1 cellular context compared by ENCODE assay signal in genomic region chr3:62057339-62058047, GRCh38.
TF ChIP-seq lines count a peak whose summit lies in the region.

No MANE protein-coding gene starts in this region.

TF ChIP-seq in HepG2, 621 proteins besides CTCF, POLR2A, EP300 and RAD21 (continued from another document and continues in another):
- TF ChIP-seq E2F5 (CRISPR knock-in tag; conservative IDR thresholded peaks at IDR 0.05) (no peak), MBNL3 (CRISPR knock-in tag; conservative IDR thresholded peaks at IDR 0.05) (no peak), ZNF383 (CRISPR knock-in tag; IDR thresholded peaks at IDR 0.05; ENCODE audit: borderline replicate concordance) (no peak), ZSCAN29 (CRISPR knock-in tag; conservative IDR thresholded peaks at IDR 0.05) (0 out of 2 replicates have a peak, but pooled peaks have one; percentile 59), DNMT3B (CRISPR knock-in tag; conservative IDR thresholded peaks at IDR 0.05) (no peak), RBM22 (optimal IDR thresholded peaks at IDR 0.05; ENCODE audit: low read length) (no peak), U2AF2 (IDR thresholded peaks at IDR 0.05; ENCODE audit: low read depth, low read length) (no peak), ZNF513 (CRISPR knock-in tag; conservative IDR thresholded peaks at IDR 0.05) (no peak), ZNF879 (CRISPR knock-in tag; IDR thresholded peaks at IDR 0.05) (no peak), ZNF205 (CRISPR knock-in tag; IDR thresholded peaks at IDR 0.05) (no peak), ZBTB43 (CRISPR knock-in tag; conservative IDR thresholded peaks at IDR 0.05) (no peak), ZKSCAN1 (IDR thresholded peaks at IDR 0.05; ENCODE audit: low read length) (no peak), CEBPG (CRISPR knock-in tag; IDR thresholded peaks at IDR 0.05) (no peak), CERS6 (CRISPR knock-in tag; IDR thresholded peaks at IDR 0.05) (no peak), SOX6 (IDR thresholded peaks at IDR 0.05) (no peak), SOX6 (CRISPR knock-in tag; IDR thresholded peaks at IDR 0.05) (peak; percentile 22; the same call in 1 of the 2 replicates), HES4 (CRISPR knock-in tag; IDR thresholded peaks at IDR 0.05; ENCODE audit: borderline replicate concordance) (no peak), SP4 (CRISPR knock-in tag; IDR thresholded peaks at IDR 0.05) (no peak), ZNF768 (CRISPR knock-in tag; IDR thresholded peaks at IDR 0.05) (no peak), HHEX (CRISPR knock-in tag; IDR thresholded peaks at IDR 0.05) (no peak), ZNF430 (CRISPR knock-in tag; IDR thresholded peaks at IDR 0.05) (no peak), FUBP1 (CRISPR knock-in tag; IDR thresholded peaks at IDR 0.05; ENCODE audit: borderline replicate concordance) (no peak), GMEB1 (CRISPR knock-in tag; IDR thresholded peaks at IDR 0.05; ENCODE audit: borderline replicate concordance) (no peak), ELF1 (CRISPR knock-in tag; IDR thresholded peaks at IDR 0.05) (no peak), NFE2 (CRISPR knock-in tag; IDR thresholded peaks at IDR 0.05) (no peak), HCFC1 (IDR thresholded peaks at IDR 0.05; ENCODE audit: low read depth, low read length) (no peak), ZBTB20 (CRISPR knock-in tag; IDR thresholded peaks at IDR 0.05; ENCODE audit: borderline replicate concordance, low read depth) (no peak), ZNF557 (CRISPR knock-in tag; IDR thresholded peaks at IDR 0.05) (no peak), ZNF777 (CRISPR knock-in tag; IDR thresholded peaks at IDR 0.05) (no peak), HNRNPH1 (optimal IDR thresholded peaks at IDR 0.05; ENCODE audit: low read depth, low read length) (no peak), SAP130 (CRISPR knock-in tag; IDR thresholded peaks at IDR 0.05; ENCODE audit: low read depth) (peak; percentile 37), ZSCAN21 (CRISPR knock-in tag; IDR thresholded peaks at IDR 0.05; ENCODE audit: borderline replicate concordance) (no peak), ZNF788 (CRISPR knock-in tag; IDR thresholded peaks at IDR 0.05; ENCODE audit: borderline replicate concordance) (no peak), ATF5 (CRISPR knock-in tag; IDR thresholded peaks at IDR 0.05; ENCODE audit: low read depth) (no peak), ZNF333 (CRISPR knock-in tag; IDR thresholded peaks at IDR 0.05; ENCODE audit: borderline replicate concordance) (no peak), BORCS8-MEF2B (CRISPR knock-in tag; IDR thresholded peaks at IDR 0.05) (no peak), PCBP1 (IDR thresholded peaks at IDR 0.05; ENCODE audit: borderline replicate concordance, low read depth, low read length) (no peak), ZNF747 (CRISPR knock-in tag; IDR thresholded peaks at IDR 0.05; ENCODE audit: borderline replicate concordance) (no peak), ZNF629 (CRISPR knock-in tag; conservative IDR thresholded peaks at IDR 0.05) (no peak), ZNF142 (CRISPR knock-in tag; IDR thresholded peaks at IDR 0.05) (no peak), TRIM24 (CRISPR knock-in tag; IDR thresholded peaks at IDR 0.05) (no peak), KDM6A (CRISPR knock-in tag; IDR thresholded peaks at IDR 0.05; ENCODE audit: low read depth) (no peak), ZFY (CRISPR knock-in tag; IDR thresholded peaks at IDR 0.05) (no peak), TEAD2 (CRISPR knock-in tag; IDR thresholded peaks at IDR 0.05) (no peak), ZNF296 (CRISPR knock-in tag; conservative IDR thresholded peaks at IDR 0.05) (no peak)
- TF ChIP-seq, protein P1, sequence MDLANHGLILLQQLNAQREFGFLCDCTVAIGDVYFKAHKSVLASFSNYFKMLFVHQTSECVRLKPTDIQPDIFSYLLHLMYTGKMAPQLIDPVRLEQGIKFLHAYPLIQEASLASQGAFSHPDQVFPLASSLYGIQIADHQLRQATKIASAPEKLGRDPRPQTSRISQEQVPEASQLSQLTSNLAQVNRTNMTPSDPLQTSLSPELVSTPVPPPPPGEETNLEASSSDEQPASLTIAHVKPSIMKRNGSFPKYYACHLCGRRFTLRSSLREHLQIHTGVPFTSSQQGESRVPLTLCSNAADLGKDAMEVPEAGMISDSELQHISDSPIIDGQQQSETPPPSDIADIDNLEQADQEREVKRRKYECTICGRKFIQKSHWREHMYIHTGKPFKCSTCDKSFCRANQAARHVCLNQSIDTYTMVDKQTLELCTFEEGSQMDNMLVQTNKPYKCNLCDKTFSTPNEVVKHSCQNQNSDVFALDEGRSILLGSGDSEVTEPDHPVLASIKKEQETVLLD (CRISPR knock-in tag; IDR thresholded peaks at IDR 0.05; ENCODE audit: low read depth), result no peak
- TF ChIP-seq, protein P2, sequence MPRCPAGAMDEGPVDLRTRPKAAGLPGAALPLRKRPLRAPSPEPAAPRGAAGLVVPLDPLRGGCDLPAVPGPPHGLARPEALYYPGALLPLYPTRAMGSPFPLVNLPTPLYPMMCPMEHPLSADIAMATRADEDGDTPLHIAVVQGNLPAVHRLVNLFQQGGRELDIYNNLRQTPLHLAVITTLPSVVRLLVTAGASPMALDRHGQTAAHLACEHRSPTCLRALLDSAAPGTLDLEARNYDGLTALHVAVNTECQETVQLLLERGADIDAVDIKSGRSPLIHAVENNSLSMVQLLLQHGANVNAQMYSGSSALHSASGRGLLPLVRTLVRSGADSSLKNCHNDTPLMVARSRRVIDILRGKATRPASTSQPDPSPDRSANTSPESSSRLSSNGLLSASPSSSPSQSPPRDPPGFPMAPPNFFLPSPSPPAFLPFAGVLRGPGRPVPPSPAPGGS (CRISPR knock-in tag; IDR thresholded peaks at IDR 0.05), result no peak
- TF ChIP-seq, protein P3, sequence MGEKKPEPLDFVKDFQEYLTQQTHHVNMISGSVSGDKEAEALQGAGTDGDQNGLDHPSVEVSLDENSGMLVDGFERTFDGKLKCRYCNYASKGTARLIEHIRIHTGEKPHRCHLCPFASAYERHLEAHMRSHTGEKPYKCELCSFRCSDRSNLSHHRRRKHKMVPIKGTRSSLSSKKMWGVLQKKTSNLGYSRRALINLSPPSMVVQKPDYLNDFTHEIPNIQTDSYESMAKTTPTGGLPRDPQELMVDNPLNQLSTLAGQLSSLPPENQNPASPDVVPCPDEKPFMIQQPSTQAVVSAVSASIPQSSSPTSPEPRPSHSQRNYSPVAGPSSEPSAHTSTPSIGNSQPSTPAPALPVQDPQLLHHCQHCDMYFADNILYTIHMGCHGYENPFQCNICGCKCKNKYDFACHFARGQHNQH (CRISPR knock-in tag; IDR thresholded peaks at IDR 0.05), result no peak
- TF ChIP-seq, protein P4, sequence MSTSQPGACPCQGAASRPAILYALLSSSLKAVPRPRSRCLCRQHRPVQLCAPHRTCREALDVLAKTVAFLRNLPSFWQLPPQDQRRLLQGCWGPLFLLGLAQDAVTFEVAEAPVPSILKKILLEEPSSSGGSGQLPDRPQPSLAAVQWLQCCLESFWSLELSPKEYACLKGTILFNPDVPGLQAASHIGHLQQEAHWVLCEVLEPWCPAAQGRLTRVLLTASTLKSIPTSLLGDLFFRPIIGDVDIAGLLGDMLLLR (CRISPR knock-in tag; IDR thresholded peaks at IDR 0.05), result no peak
